8 cellular contexts compared by ENCODE assay signal in the genomic region with DNA sequence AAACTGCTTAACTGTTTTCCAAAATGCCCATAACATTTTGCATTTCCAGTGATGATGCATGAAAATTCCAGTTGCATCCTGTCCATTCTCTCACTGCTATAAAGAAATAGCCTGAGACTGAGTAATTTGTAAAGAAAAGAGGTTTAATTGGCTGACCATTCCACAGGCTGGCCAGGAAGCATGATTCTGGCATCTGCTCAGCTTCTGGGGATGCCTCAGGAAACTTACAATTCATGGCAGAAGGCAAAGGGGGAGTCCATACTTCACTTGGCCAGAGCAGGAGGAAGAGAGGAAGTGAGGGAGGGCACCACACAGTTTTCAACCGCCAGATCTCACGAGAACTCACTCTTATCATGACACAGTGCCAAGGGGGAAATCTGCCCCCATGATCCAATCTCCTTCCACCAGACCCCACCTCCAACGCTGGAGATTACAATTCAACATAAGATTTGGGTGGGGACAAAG. TPM values are rescaled to one million over a fixed set of nuclear protein-coding genes. Genes with fewer than 3 reads are reported as not detected.
A peak's percentile ranks its signal among the peaks of the same experiment; 100 is the strongest.
DNase-seq lines count a peak whose midpoint lies in the region; ATAC-seq, FAIRE-seq and TF ChIP-seq lines count a peak whose summit lies in the region.

No MANE protein-coding gene starts in this region.

- peak overlapping the region; percentile 79 for H3K9ac ChIP-seq in PC-3 (ENCODE audit: low read length)

- no peaks in the 10 kb centered on the region for H3K9me3 ChIP-seq in PC-3 (ENCODE audit: low read length)
- H3K9me3 ChIP-seq in neutrophil = no peaks in the 10 kb centered on the region

- peak overlapping the region; percentile 70; the same call in 1 of the 2 replicates for H2AFZ ChIP-seq in PC-3 (ENCODE audit: low read length)

- H3K4me3 ChIP-seq in PC-3 (ENCODE audit: low read length) (0 out of 2 replicates have a peak overlapping the region, but pooled peaks have one; percentile 77), bronchial epithelial cell (ENCODE audit: low read depth, low read length) (no peak overlapping the region), neutrophil (ENCODE audit: low read depth in 1 of 2, low read length in 1 of 2) (peak overlapping the region; percentile 75 to 85)

- no TSS peak for BruUV-seq in PC-3 (replicated peaks; lab: Mats Ljungman, UMichigan)

- H3K4me1 ChIP-seq in PC-3 (ENCODE audit: insufficient read depth, low read length) (peaks cover 23% of the 10 kb centered on the region), neutrophil (ENCODE audit: control insufficient read depth in 1 of 2, insufficient read depth in 1 of 2, low read depth in 1 of 2, low read length in 1 of 2) (peaks cover 63 to 65% of the 10 kb centered on the region in 2 experiments)

- intact Hi-C loops in PC-3 (cut with micrococcal nuclease) = no loop called here

- H4K20me1 ChIP-seq in PC-3 (ENCODE audit: low read length) = no peaks in the 10 kb centered on the region

- H3K36me3 ChIP-seq in PC-3 (ENCODE audit: low read depth, low read length) = no peaks in the 10 kb centered on the region
- peaks cover 3% of the 10 kb centered on the region for H3K36me3 ChIP-seq in bronchial epithelial cell (ENCODE audit: control insufficient read depth, insufficient read depth, low read length)
- peaks cover 26% of the 10 kb centered on the region for H3K36me3 ChIP-seq in neutrophil

- POLR2A ChIA-PET in PC-3 (lab: Charles Lee; ENCODE audit: unreplicated experiment) = no interaction called here

- CTCF ChIA-PET in PC-3 (lab: Charles Lee) = no interaction called here

- no peaks in the 10 kb centered on the region for H3F3A ChIP-seq in PC-3 (ENCODE audit: low read length, unreplicated experiment)

- peak overlapping the region; percentile 60 for H3K27ac ChIP-seq in PC-3 (ENCODE audit: low read length)
- H3K27ac ChIP-seq in neutrophil = peak overlapping the region; percentile 90

- peak; percentile 86 for DNase-seq in EL
- peak; percentile 31 for DNase-seq in PC-3
- DNase-seq in bronchial epithelial cell (ENCODE audit: low read depth) = peak; percentile 58
- DNase-seq in T-helper 9 cell = no peak
- no peak for DNase-seq in NCI-H2227 treated with DMSO at 0.1 percent for 48 hours (lab: John Stamatoyannopoulos, UW)
- no peak for DNase-seq in nucleus accumbens (lab: John Stamatoyannopoulos, UW)

- no peak for FAIRE-seq in bronchial epithelial cell (lab: Jason Lieb, UNC)

- peak overlapping the region; percentile 89 for H3K4me2 ChIP-seq in PC-3 (ENCODE audit: low read length)

- TF ChIP-seq CTCF in PC-3 (conservative IDR thresholded peaks at IDR 0.05; ENCODE audit: low read depth, low read length) (no peak), bronchial epithelial cell (IDR thresholded peaks at IDR 0.05; ENCODE audit: insufficient read depth, low read length, severe bottlenecking) (no peak), neutrophil (IDR thresholded peaks at IDR 0.05) (no peak)

- peaks cover 42% of the 10 kb centered on the region for H3K79me2 ChIP-seq in PC-3 (ENCODE audit: low read length)

- H3K27me3 ChIP-seq in PC-3 (ENCODE audit: low read length) = no peaks in the 10 kb centered on the region
- no peaks in the 10 kb centered on the region for H3K27me3 ChIP-seq in bronchial epithelial cell (ENCODE audit: control insufficient read depth, insufficient read depth, low read length)
- H3K27me3 ChIP-seq in neutrophil = no peaks in the 10 kb centered on the region

- no peaks in the 10 kb centered on the region for H3K9me2 ChIP-seq in PC-3 (replicated peaks; ENCODE audit: low read length)

- ATAC-seq in PC-3 = no peak
- ATAC-seq in HG03175 (IDR thresholded peaks at IDR 0.05; ENCODE audit: unreplicated experiment) = no peak

RNA-seq across cellular contexts. Expression of a gene that starts 18.2 kb away (rescaled TPM):
- total RNA-seq in PC-3 (2014; rRNA removed) (2.9 and 3.3 TPM in 2 replicates), bronchial epithelial cell (1.9 and 2.6 TPM in 2 replicates)

RNA-seq across cellular contexts. Expression of a gene that starts 43.6 kb away (rescaled TPM):
- total RNA-seq in PC-3 (2014; rRNA removed) (not detected in 2 replicates), bronchial epithelial cell (not detected in 2 replicates)

Comparison
In these comparisons a context has a peak if more than half of its experiments do, and no peak if none do; other contexts are left out.
1. DNase-seq: peak in EL (single experiment), PC-3 (single experiment) and bronchial epithelial cell (single experiment); none in T-helper 9 cell (single experiment), NCI-H2227 treated with DMSO at 0.1 percent for 48 hours (single experiment) and nucleus accumbens (0 of 56).